ENCODE assay signal across 8 cellular contexts in genomic region chr2:241507430-241508239, GRCh38. TPM values are rescaled to one million over a fixed set of nuclear protein-coding genes. Genes with fewer than 3 reads are reported as not detected.
A peak's percentile ranks its signal among the peaks of the same experiment; 100 is the strongest.
DNase-seq lines count a peak whose midpoint lies in the region; ATAC-seq and TF ChIP-seq lines count a peak whose summit lies in the region.

No MANE protein-coding gene starts in this region.

- TF ChIP-seq CTCF in CD4-positive, alpha-beta T cell (IDR thresholded peaks at IDR 0.05): no peak

- ATAC-seq in CD4-positive, alpha-beta T cell (ENCODE audit: poor library complexity): peak; percentile 5
- ATAC-seq in GM19328 (IDR thresholded peaks at IDR 0.05; ENCODE audit: unreplicated experiment) (peak; percentile 23), HG03432 (IDR thresholded peaks at IDR 0.05; ENCODE audit: unreplicated experiment) (peak; percentile 21), T-helper 17 cell (no peak)

- H3K27me3 Mint-ChIP-seq in CD4-positive, alpha-beta T cell: no peaks in the 10 kb centered on the region
- no peaks in the 10 kb centered on the region for H3K27me3 Mint-ChIP-seq in T-helper 17 cell

- H3K4me1 Mint-ChIP-seq in CD4-positive, alpha-beta T cell (ENCODE audit: low read depth): peaks cover 15% of the 10 kb centered on the region
- H3K4me1 Mint-ChIP-seq in T-helper 17 cell: peaks cover 27% of the 10 kb centered on the region

- H3K9me3 Mint-ChIP-seq in CD4-positive, alpha-beta T cell: no peaks in the 10 kb centered on the region

- CTCF ChIA-PET in CD4-positive, alpha-beta T cell (lab: Charles Lee): interaction anchor here (1.0 to 1.1 kb wide), 2 partner anchors 61 to 64 kb away, joined by 3 read pairs; no protein-coding TSS in a partner anchor

- H3K27me3 ChIP-seq in CD4-positive, alpha-beta T cell (ENCODE audit: control insufficient read depth, insufficient read depth, low read length): no peaks in the 10 kb centered on the region

- no peaks in the 10 kb centered on the region for H3K36me3 Mint-ChIP-seq in CD4-positive, alpha-beta T cell (ENCODE audit: low read depth)
- H3K36me3 Mint-ChIP-seq in T-helper 17 cell (ENCODE audit: low read depth): peaks cover 2% of the 10 kb centered on the region

- intact Hi-C loops in CD4-positive, alpha-beta T cell (cut with DNase I, micrococcal nuclease): loop anchor here (1.0 to 10.0 kb wide), 13 partner anchors 65 to 923 kb away; partner anchors contain the start of genes HDLBP (in 2 of the 2), SEPTIN2 (in 2 of the 2), D2HGDH (in 1 of the 2) and DTYMK (in 1 of the 2)

- no peak overlapping the region for H3K27ac Mint-ChIP-seq in CD4-positive, alpha-beta T cell
- peak overlapping the region; percentile 3 for H3K27ac Mint-ChIP-seq in T-helper 17 cell

- no peak overlapping the region for H3K27ac ChIP-seq in CD4-positive, alpha-beta T cell (ENCODE audit: low read depth, low read length)

- POLR2A ChIA-PET in CD4-positive, alpha-beta T cell (lab: Charles Lee): interaction anchor here (0.6 kb wide), 1 partner anchor 9 kb away, joined by 3 read pairs; no protein-coding TSS in a partner anchor

- no peaks in the 10 kb centered on the region for H3K9me3 ChIP-seq in CD4-positive, alpha-beta T cell (ENCODE audit: control insufficient read depth, low read length)
- H3K9me3 ChIP-seq in T-helper 17 cell (ENCODE audit: control insufficient read depth, low read length, poor library complexity, severe bottlenecking): no peaks in the 10 kb centered on the region

- peak overlapping the region; percentile 89 for H3K4me3 Mint-ChIP-seq in CD4-positive, alpha-beta T cell
- peak overlapping the region; percentile 89 for H3K4me3 Mint-ChIP-seq in T-helper 17 cell

- DNase-seq in CD4-positive, alpha-beta T cell: peak in 5 of 10 experiments; percentile 9 to 47 (median 18)
- DNase-seq in T-helper 17 cell (peak in 2 of 3 donors; percentile 15 to 19), left kidney (ENCODE audit: low read depth, low spot score) (peak; percentile 89), NOMO-1 treated with DMSO at 0.1 percent for 48 hours (lab: John Stamatoyannopoulos, UW; ENCODE audit: unreplicated experiment) (no peak)
- DNase-seq in central memory CD4-positive, alpha-beta T cell: peak; percentile 24
- DNase-seq in stimulated activated CD4-positive, alpha-beta T cell treated with anti-CD3 and anti-CD28 coated beads, TNF-alpha, amount 100 ng/mL, for 4 hours (ENCODE audit: low read depth in 3 of 3): peak in 2 of 3 experiments; percentile 14 to 19

RNA-seq across cellular contexts. Expression of gene STK25, which starts 0.7 kb away (rescaled TPM):
- total RNA-seq in CD4-positive, alpha-beta T cell: 10 to 100 TPM; 76.1 to 81.3 TPM
- 100 to 1,000 TPM; 105 to 109 TPM for total RNA-seq in T-helper 17 cell

RNA-seq across cellular contexts. Expression of gene BOK, which starts 50.9 kb away (rescaled TPM):
- not detected for total RNA-seq in CD4-positive, alpha-beta T cell
- not detected for total RNA-seq in T-helper 17 cell
